ENCODE assay signal across 9 cellular contexts in the genomic region with DNA sequence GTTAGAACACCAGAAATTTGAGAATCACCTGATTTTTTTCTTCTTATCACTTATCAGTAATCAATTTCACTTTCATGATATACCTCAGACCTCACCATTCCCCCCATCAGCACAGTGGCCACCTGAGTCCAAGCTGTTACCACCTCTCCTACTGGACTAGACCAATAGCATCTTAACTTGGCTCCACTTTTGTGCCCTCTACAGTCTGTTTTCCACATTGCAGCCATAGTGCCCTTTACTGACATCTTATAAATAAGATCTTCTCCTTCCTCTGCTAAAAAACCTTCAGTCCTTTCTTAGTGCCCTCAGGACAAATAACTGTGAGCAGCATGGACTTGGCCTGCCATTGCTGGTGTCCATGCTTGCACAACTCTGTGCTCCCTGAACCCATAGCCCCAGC.
DNase-seq lines count a peak whose midpoint lies in the region; ATAC-seq, FAIRE-seq and TF ChIP-seq lines count a peak whose summit lies in the region.
"Had no signal": no experiment of that assay in that cellular context is flagged by ENCODE, and none has a peak within 500 bp of the region (broad histone marks: within the 10 kb centered on the region; RNA-seq: fewer than 3 reads in every experiment).

No MANE protein-coding gene starts in this region.

- ATAC-seq in GM18505 (IDR thresholded peaks at IDR 0.05; ENCODE audit: unreplicated experiment) (peak; percentile 73), HG02642 (IDR thresholded peaks at IDR 0.05; ENCODE audit: poor library complexity, unreplicated experiment) (peak; percentile 78)
- ATAC-seq in naive thymus-derived CD4-positive, alpha-beta T cell = no peak

- TF ChIP-seq CTCF in C4-2B (conservative IDR thresholded peaks at IDR 0.05) (peak; percentile 71), NB4 (IDR thresholded peaks at IDR 0.05; ENCODE audit: low read depth, low read length) (peak; percentile 59), bronchial epithelial cell (IDR thresholded peaks at IDR 0.05; ENCODE audit: insufficient read depth, low read length, severe bottlenecking) (peak; percentile 72)

- H3K27ac ChIP-seq in C4-2B = no peak overlapping the region
- H3K27ac ChIP-seq in naive thymus-derived CD4-positive, alpha-beta T cell (ENCODE audit: low read depth, low read length) = no peak overlapping the region

- no peak for TF ChIP-seq POLR2A in GM18505 (IDR thresholded peaks at IDR 0.05; ENCODE audit: borderline replicate concordance, extremely low read depth, insufficient read depth, insufficient read length)
- no peak for TF ChIP-seq POLR2A in NB4 (IDR thresholded peaks at IDR 0.05; ENCODE audit: extremely low read depth, insufficient read length)

- no peaks in the 10 kb centered on the region for H3K9me3 ChIP-seq in naive thymus-derived CD4-positive, alpha-beta T cell (ENCODE audit: control insufficient read depth in 2 of 3, low read length in 3 of 3)

- no peak overlapping the region for H3K27ac Mint-ChIP-seq in naive thymus-derived CD4-positive, alpha-beta T cell
- H3K27ac Mint-ChIP-seq: memory B cell had no signal

- peaks cover 0 to 5% (median 0%) of the 10 kb centered on the region in 5 donors for H3K27me3 Mint-ChIP-seq in naive thymus-derived CD4-positive, alpha-beta T cell

- no peaks in the 10 kb centered on the region for H3K4me1 ChIP-seq in naive thymus-derived CD4-positive, alpha-beta T cell (ENCODE audit: control insufficient read depth in 2 of 2, insufficient read depth in 2 of 2, low read length in 2 of 2)

- POLR2A ChIA-PET in naive thymus-derived CD4-positive, alpha-beta T cell (lab: Charles Lee) = interaction anchor here (0.6 kb wide), 1 partner anchor 124 kb away, joined by 3 read pairs; no protein-coding TSS in a partner anchor

- H3K4me3 ChIP-seq in NB4 (ENCODE audit: low read depth, low read length) = no peak overlapping the region
- no peak overlapping the region for H3K4me3 ChIP-seq in bronchial epithelial cell (ENCODE audit: low read depth, low read length)
- H3K4me3 ChIP-seq in naive thymus-derived CD4-positive, alpha-beta T cell (ENCODE audit: low read length) = no peak overlapping the region

- intact Hi-C loops in naive thymus-derived CD4-positive, alpha-beta T cell (cut with micrococcal nuclease) = loop anchor here (1.0 to 5.0 kb wide), 8 partner anchors 140 to 886 kb away; no protein-coding TSS in a partner anchor

- no peaks in the 10 kb centered on the region for H3K36me3 ChIP-seq in bronchial epithelial cell (ENCODE audit: control insufficient read depth, insufficient read depth, low read length)
- H3K36me3 ChIP-seq in naive thymus-derived CD4-positive, alpha-beta T cell (ENCODE audit: control insufficient read depth in 2 of 3, insufficient read depth in 3 of 3, low read length in 3 of 3) = no peaks in the 10 kb centered on the region

- CTCF ChIA-PET in naive thymus-derived CD4-positive, alpha-beta T cell (lab: Charles Lee) = interaction anchor here (0.9 to 1.8 kb wide), 2 partner anchors 319 to 321 kb away, joined by 3 to 6 read pairs; no protein-coding TSS in a partner anchor

- H3K4me1 Mint-ChIP-seq in naive thymus-derived CD4-positive, alpha-beta T cell = peaks cover 0 to 11% (median 0%) of the 10 kb centered on the region in 7 donors
- H3K4me1 Mint-ChIP-seq: memory B cell had no signal

- DNase-seq in NB4 (ENCODE audit: low read depth) (peak; percentile 41), bronchial epithelial cell (ENCODE audit: low read depth) (peak; percentile 59), NOMO-1 treated with dmso at 0.1 percent for 144 hours (lab: John Stamatoyannopoulos, UW; ENCODE audit: unreplicated experiment) (no peak), amygdala (lab: John Stamatoyannopoulos, UW) (no peak)
- peak in 5 of 9 donors; percentile 2 to 21 (median 4) for DNase-seq in naive thymus-derived CD4-positive, alpha-beta T cell

- no peaks in the 10 kb centered on the region for H3K9me3 Mint-ChIP-seq in naive thymus-derived CD4-positive, alpha-beta T cell
- H3K9me3 Mint-ChIP-seq: memory B cell had no signal

- H3K27me3 ChIP-seq in bronchial epithelial cell (ENCODE audit: control insufficient read depth, insufficient read depth, low read length) = no peaks in the 10 kb centered on the region
- H3K27me3 ChIP-seq in naive thymus-derived CD4-positive, alpha-beta T cell (ENCODE audit: control insufficient read depth in 2 of 2, insufficient read depth in 2 of 2, low read length in 2 of 2) = no peaks in the 10 kb centered on the region

- no peak overlapping the region for H3K4me3 Mint-ChIP-seq in naive thymus-derived CD4-positive, alpha-beta T cell
- H3K4me3 Mint-ChIP-seq: memory B cell had no signal

- no peak for FAIRE-seq in bronchial epithelial cell (lab: Jason Lieb, UNC)

- H3K36me3 Mint-ChIP-seq in naive thymus-derived CD4-positive, alpha-beta T cell = no peaks in the 10 kb centered on the region
- H3K36me3 Mint-ChIP-seq: memory B cell had no signal

Comparison
In these comparisons a context has a peak if more than half of its experiments do, and no peak if none do; other contexts are left out.
1. DNase-seq: peak in NB4 (single experiment), bronchial epithelial cell (single experiment) and naive thymus-derived CD4-positive, alpha-beta T cell (5 of 9); none in NOMO-1 treated with dmso at 0.1 percent for 144 hours (single experiment) and amygdala (0 of 56).
2. Peak in every context shown above with its lines, with median percentiles within 50 percentile points of each other: CTCF ChIP-seq.